ENCODE assay signal across 7 cellular contexts in genomic region chr14:20469242-20469889, GRCh38. TPM values are rescaled to one million over a fixed set of nuclear protein-coding genes. Genes with fewer than 3 reads are reported as not detected.
DNase-seq lines count a peak whose midpoint lies in the region; ATAC-seq and TF ChIP-seq lines count a peak whose summit lies in the region.

TSS of gene PNP (plus strand) at chr14:20469406. CDS start at chr14:20469525, 119 bp downstream.

- in situ Hi-C loops in astrocyte of the cerebellum (cut with HindIII; ENCODE audit: low sequenced_read_pairs) = no loop called here

- DNase-seq in NCI-H2081 (lab: John Stamatoyannopoulos, UW) = peak; percentile 92 to 95
- peak; percentile 87 for DNase-seq in T-helper 9 cell
- DNase-seq in astrocyte of the cerebellum (ENCODE audit: low read depth) = peak; percentile 60
- peak; percentile 90 for DNase-seq in hepatocyte (ENCODE audit: low spot score)
- peak; percentile 67 for DNase-seq in retinal pigment epithelial cell (ENCODE audit: low read depth)

- TF ChIP-seq CTCF in astrocyte of the cerebellum (IDR thresholded peaks at IDR 0.05; ENCODE audit: low read depth, low read length, missing control alignments) (no peak), hepatocyte (IDR thresholded peaks at IDR 0.05; ENCODE audit: poor library complexity) (no peak), retinal pigment epithelial cell (conservative IDR thresholded peaks at IDR 0.05; ENCODE audit: low read depth, low read length) (no peak)

- peaks cover 9% of the 10 kb centered on the region for H3K4me1 ChIP-seq in hepatocyte (ENCODE audit: insufficient read depth)

- peaks cover 31% of the 10 kb centered on the region for H3K79me2 ChIP-seq in hepatocyte

- 2% methylated on average over 39 of the region's 40 CpGs for WGBS in hepatocyte (ENCODE audit: low lambda C conversion rate, missing lambda C conversion rate)

- H3K27ac ChIP-seq in hepatocyte = peak within 1 kb of the TSS; percentile 89

- ATAC-seq in GM18517 (IDR thresholded peaks at IDR 0.05; ENCODE audit: unreplicated experiment) (peak; percentile 93), HG03039 (IDR thresholded peaks at IDR 0.05; ENCODE audit: unreplicated experiment) (peak; percentile 95)

- H2AFZ ChIP-seq in hepatocyte = peak within 1 kb of the TSS; percentile 55

- peak within 1 kb of the TSS; percentile 94 for H3K4me2 ChIP-seq in hepatocyte

- H3K4me3 ChIP-seq in astrocyte of the cerebellum (ENCODE audit: low read depth, low read length) = peak within 1 kb of the TSS; percentile 87
- H3K4me3 ChIP-seq in hepatocyte = peak within 1 kb of the TSS; percentile 65
- H3K4me3 ChIP-seq in retinal pigment epithelial cell (ENCODE audit: low read length) = peak within 1 kb of the TSS; percentile 87

- no peaks in the 10 kb centered on the region for H3K9me2 ChIP-seq in hepatocyte (replicated peaks; ENCODE audit: insufficient read depth)

- H3K27me3 ChIP-seq in hepatocyte = no peaks in the 10 kb centered on the region

- H3K9me3 ChIP-seq in hepatocyte (ENCODE audit: low read depth) = no peaks in the 10 kb centered on the region

- H4K20me1 ChIP-seq in hepatocyte (ENCODE audit: insufficient read depth, poor library complexity, severe bottlenecking) = no peaks in the 10 kb centered on the region

- no peaks in the 10 kb centered on the region for H3K36me3 ChIP-seq in hepatocyte (replicated peaks; ENCODE audit: insufficient read depth, low read depth)

RNA-seq across cellular contexts. Expression of gene PNP, which starts in this region (rescaled TPM):
- total RNA-seq in hepatocyte = 69.2 and 81.2 TPM in 2 replicates
- polyA plus RNA-seq in hepatocyte = 51.0 and 60.4 TPM in 2 replicates

Comparison
In these comparisons a context has a peak if more than half of its experiments do, and no peak if none do; other contexts are left out.
1. Peak in every context shown above with its lines: DNase-seq, ATAC-seq, H3K4me3 ChIP-seq and H3K27ac ChIP-seq.